In the genomic region with DNA sequence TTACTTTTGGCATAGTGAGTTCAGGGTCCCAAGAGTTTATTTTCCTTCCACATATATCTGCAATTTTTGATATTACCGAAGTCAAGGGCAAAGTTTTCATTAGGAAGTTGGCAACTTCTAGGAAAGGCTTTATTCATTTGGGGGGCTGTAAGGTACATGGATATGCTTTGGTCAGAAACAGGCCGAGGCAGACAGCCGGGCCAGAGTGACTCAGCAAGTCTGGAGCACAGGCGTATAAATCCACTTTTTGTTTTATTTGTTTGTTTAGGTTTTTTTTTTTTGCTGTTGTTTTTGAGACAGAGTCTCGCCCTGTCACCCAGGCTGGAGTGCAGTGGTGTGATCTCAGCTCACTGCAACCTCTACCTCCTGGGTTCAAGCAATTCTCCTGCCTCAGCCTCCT, we compare ENCODE assay signal across 10 cellular contexts. TPM values are rescaled to one million over a fixed set of nuclear protein-coding genes. Genes with fewer than 3 reads are reported as not detected.
DNase-seq lines count a peak whose midpoint lies in the region; ATAC-seq and TF ChIP-seq lines count a peak whose summit lies in the region.
"Had no signal": no experiment of that assay in that cellular context is flagged by ENCODE, and none has a peak within 500 bp of the region (broad histone marks: within the 10 kb centered on the region; RNA-seq: fewer than 3 reads in every experiment).

No MANE protein-coding gene starts in this region.

- H3K27ac Mint-ChIP-seq in progenitor cell of endocrine pancreas = no peak overlapping the region

- H4K20me1 ChIP-seq in GM23248 (ENCODE audit: insufficient read depth) = no peaks in the 10 kb centered on the region

- peak overlapping the region; percentile 67 for H3K9ac ChIP-seq in GM23248
- H3K9ac ChIP-seq in adipocyte (ENCODE audit: low read length) = peak overlapping the region; percentile 83

- H3K4me2 ChIP-seq in GM23248 (ENCODE audit: unreplicated experiment) = peak overlapping the region; percentile 80

- H3K4me3 Mint-ChIP-seq in progenitor cell of endocrine pancreas (ENCODE audit: low read depth) = no peak overlapping the region
- H3K4me3 Mint-ChIP-seq: effector memory CD8-positive, alpha-beta T cell had no signal

- no peaks in the 10 kb centered on the region for H3K9me3 ChIP-seq in GM23248 (ENCODE audit: low read depth)
- no peaks in the 10 kb centered on the region for H3K9me3 ChIP-seq in adipocyte (ENCODE audit: control insufficient read depth, low read length)
- H3K9me3 ChIP-seq in spleen = peaks cover 0 to 46% (median 31%) of the 10 kb centered on the region in 8 donors

- H3K36me3 Mint-ChIP-seq in progenitor cell of endocrine pancreas (ENCODE audit: insufficient read depth) = peaks cover 45% of the 10 kb centered on the region

- H3K4me1 ChIP-seq in GM23248 (ENCODE audit: insufficient read depth) (peaks cover 24% of the 10 kb centered on the region), adipocyte (ENCODE audit: control insufficient read depth, insufficient read depth, low read length) (peaks cover 24% of the 10 kb centered on the region), spleen (peaks cover 2 to 58% (median 46%) of the 10 kb centered on the region in 6 donors)

- intact Hi-C loops in left cardiac atrium (cut with DNase I) = no loop called here
- intact Hi-C loops in spleen (cut with DNase I; ENCODE audit: low total_unique reads) = loop anchor here (5.0 kb wide), 1 partner anchor 237 kb away; no protein-coding TSS in a partner anchor

- H3F3A ChIP-seq in GM23248 (ENCODE audit: insufficient read depth) = no peaks in the 10 kb centered on the region

- H2AFZ ChIP-seq in GM23248 = peak overlapping the region; percentile 77

- WGBS in GM23248 (ENCODE audit: low coverage in 1 of 2, low lambda C conversion rate in 2 of 2, missing lambda C conversion rate in 2 of 2), 2 experiments = 19 to 27% methylated on average over 5 of the region's 5 CpGs
- 63 to 86% (median 75%) methylated on average over 5 of the region's 5 CpGs for WGBS in spleen, 5 donors

- TF ChIP-seq CTCF in spleen (IDR thresholded peaks at IDR 0.05 in 8 of 11, conservative IDR thresholded peaks at IDR 0.05 in 3 of 11) = no peak
- TF ChIP-seq CTCF in progenitor cell of endocrine pancreas (IDR thresholded peaks at IDR 0.05; ENCODE audit: unreplicated experiment) = no peak

- H3K36me3 ChIP-seq in GM23248 (ENCODE audit: low read depth) (no peaks in the 10 kb centered on the region), adipocyte (ENCODE audit: control insufficient read depth, insufficient read depth, low read length, severe bottlenecking) (no peaks in the 10 kb centered on the region), spleen (peaks cover 0 to 35% (median 8%) of the 10 kb centered on the region in 6 donors)

- H3K79me2 ChIP-seq in GM23248 (ENCODE audit: insufficient read depth) = peaks cover 78% of the 10 kb centered on the region

- no peaks in the 10 kb centered on the region for H3K27me3 Mint-ChIP-seq in progenitor cell of endocrine pancreas
- H3K27me3 Mint-ChIP-seq: effector memory CD8-positive, alpha-beta T cell had no signal

- H3K27me3 ChIP-seq in GM23248 (replicated peaks; ENCODE audit: insufficient read depth) (no peaks in the 10 kb centered on the region), adipocyte (replicated peaks; ENCODE audit: control insufficient read depth, insufficient read depth, low read length) (no peaks in the 10 kb centered on the region), spleen (replicated peaks in 1 of 7) (no peaks in the 10 kb centered on the region)

- no peaks in the 10 kb centered on the region for H3K9me2 ChIP-seq in GM23248 (ENCODE audit: insufficient read depth)

- in situ Hi-C loops in GM23248 (cut with MboI) = no loop called here

- H3K9me3 Mint-ChIP-seq in progenitor cell of endocrine pancreas (ENCODE audit: low read depth) = peaks cover 41% of the 10 kb centered on the region
- H3K9me3 Mint-ChIP-seq: effector memory CD8-positive, alpha-beta T cell had no signal

- DNase-seq in GM23248 (peak; percentile 70), adipocyte (ENCODE audit: low read depth) (peak; percentile 25), left cardiac atrium (peak; percentile 48), spleen (no peak), NCI-H128 (lab: John Stamatoyannopoulos, UW; ENCODE audit: unreplicated experiment) (no peak), progenitor cell of endocrine pancreas (ENCODE audit: low spot score, unreplicated experiment) (no peak), cortex of kidney (lab: John Stamatoyannopoulos, UW) (no peak)
- DNase-seq: effector memory CD8-positive, alpha-beta T cell; SW 1271 had no signal

- H3K4me3 ChIP-seq in GM23248 = peak overlapping the region; percentile 26; the same call in 1 of the 2 replicates
- peak overlapping the region; percentile 38 for H3K4me3 ChIP-seq in adipocyte (ENCODE audit: low read length)
- H3K4me3 ChIP-seq in spleen = no peak overlapping the region

- H3K4me1 Mint-ChIP-seq in progenitor cell of endocrine pancreas (ENCODE audit: low read depth) = no peaks in the 10 kb centered on the region

- TF ChIP-seq POLR2A in spleen (IDR thresholded peaks at IDR 0.05) = no peak

- H3K27ac ChIP-seq in GM23248 = peak overlapping the region; percentile 69
- peak overlapping the region in 6 of 8 donors; percentile 33 to 68 (median 55) for H3K27ac ChIP-seq in spleen

- ATAC-seq in left cardiac atrium = peak in 1 of 2 donors; percentile 36
- no peak for ATAC-seq in GM19324 (IDR thresholded peaks at IDR 0.05; ENCODE audit: low FRiP score, unreplicated experiment)
- ATAC-seq: effector memory CD8-positive, alpha-beta T cell had no signal

RNA-seq across cellular contexts. Expression of gene ZNF680, which starts 3.7 kb away (rescaled TPM):
- 6.6 and 8.7 TPM in 2 replicates for total RNA-seq in GM23248 (2014; rRNA removed; shearing (Covaris generic))
- 3.6 and 5.0 TPM in 2 replicates for polyA plus RNA-seq in GM23248 (2016; fragmentation: Nextera tagmentation; extraction: Ambion mirVana)
- 10 to 100 TPM; 17.9 to 20.7 TPM for total RNA-seq in left cardiac atrium
- 10 to 100 TPM; 19.4 to 47.8 (median 25.7) TPM for total RNA-seq in spleen
- polyA plus RNA-seq in spleen = 1 to 10 TPM; 5.0 to 7.9 (median 6.3) TPM
- 13.2 and 13.3 TPM in 2 replicates for total RNA-seq in progenitor cell of endocrine pancreas

Comparison
In these comparisons a context has a peak if more than half of its experiments do, and no peak if none do; other contexts are left out.
1. DNase-seq: peak in GM23248 (single experiment), adipocyte (single experiment) and left cardiac atrium (single experiment); none in spleen (single experiment), NCI-H128 (single experiment), progenitor cell of endocrine pancreas (single experiment) and cortex of kidney (single experiment).
2. H3K4me3 ChIP-seq: peak in GM23248 (single experiment) and adipocyte (single experiment); none in spleen (0 of 8).